1 cellular context compared by ENCODE assay signal in genomic region chr14:57389646-57390036, GRCh38.
TF ChIP-seq lines count a peak whose summit lies in the region.

No MANE protein-coding gene starts in this region.

TF ChIP-seq in endothelial cell of umbilical vein, 7 proteins besides CTCF, POLR2A, EP300 and RAD21:
- TF ChIP-seq GATA2 (IDR thresholded peaks at IDR 0.05; ENCODE audit: insufficient read depth, insufficient read length, low read depth, low read length) (no peak), FOS (IDR thresholded peaks at IDR 0.05; ENCODE audit: borderline replicate concordance, insufficient read depth, low read length) (no peak), JUN (IDR thresholded peaks at IDR 0.05; ENCODE audit: borderline replicate concordance, insufficient read depth, insufficient read length, low read depth) (no peak), EZH2 (IDR thresholded peaks at IDR 0.05; ENCODE audit: borderline replicate concordance, low read depth, low read length, severe bottlenecking) (no peak)
- TF ChIP-seq, protein P1, sequence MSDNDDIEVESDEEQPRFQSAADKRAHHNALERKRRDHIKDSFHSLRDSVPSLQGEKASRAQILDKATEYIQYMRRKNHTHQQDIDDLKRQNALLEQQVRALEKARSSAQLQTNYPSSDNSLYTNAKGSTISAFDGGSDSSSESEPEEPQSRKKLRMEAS (IDR thresholded peaks at IDR 0.05; ENCODE audit: insufficient read depth, insufficient read length): no peak
